23 cellular contexts compared by ENCODE assay signal in genomic region chr1:224219612-224220011, GRCh38. TPM values are rescaled to one million over a fixed set of nuclear protein-coding genes. Genes with fewer than 3 reads are reported as not detected.
A peak's percentile ranks its signal among the peaks of the same experiment; 100 is the strongest.
DNase-seq lines count a peak whose midpoint lies in the region; ATAC-seq, FAIRE-seq and TF ChIP-seq lines count a peak whose summit lies in the region.
"Had no signal": no experiment of that assay in that cellular context is flagged by ENCODE, and none has a peak within 500 bp of the region (broad histone marks: within the 10 kb centered on the region; RNA-seq: fewer than 3 reads in every experiment).

No MANE protein-coding gene starts in this region.

- intact Hi-C loops in dendritic cell treated with granulocyte-macrophage colony-stimulating factor and Interleukin-4, amounts not matched to agents 40 ng/mL and 50 ng/mL, for 4 days (cut with micrococcal nuclease), result loop anchor here (5.0 kb wide), 1 partner anchor 32 kb away; no protein-coding TSS in a partner anchor

- H3K4me3 ChIP-seq in HEK293 (ENCODE audit: low read depth, low read length), result no peak overlapping the region
- no peak overlapping the region for H3K4me3 ChIP-seq in small intestine (ENCODE audit: low read depth in 1 of 2, low read length in 2 of 2)

- peak; percentile 77 for DNase-seq in small intestine
- DNase-seq in SW 1271 (lab: John Stamatoyannopoulos, UW), result no peak
- DNase-seq in DMS153 treated with DMSO at 0.1 percent for 48 hours (lab: John Stamatoyannopoulos, UW; ENCODE audit: unreplicated experiment), result no peak
- DNase-seq: activated CD4-positive, alpha-beta T cell treated with anti-CD3 and anti-CD28 coated beads, Interleukin-2, amount 10 ng/mL, durations not matched to agents 7 days and 5 days; activated naive CD4-positive, alpha-beta T cell; activated T-cell treated with anti-CD3 and anti-CD28 coated beads, Interleukin-2, amount 50 U/mL, for 48 hours; brain microvascular endothelial cell; CD4-positive, alpha-beta T cell; DMS153; effector CD8-positive, alpha-beta T cell; foreskin fibroblast; midbrain; naive thymus-derived CD8-positive, alpha-beta T cell; NCI-H1694 treated with DMSO at 0.1 percent for 48 hours; NCI-H226; stimulated activated CD4-positive, alpha-beta T cell treated with anti-CD3 and anti-CD28 coated beads, Interleukin-1b, Interleukin-23, amount 100 ng/mL, for 48 hours had no signal

- no peaks in the 10 kb centered on the region for H3K27me3 Mint-ChIP-seq in dendritic cell treated with granulocyte-macrophage colony-stimulating factor and Interleukin-4, amounts not matched to agents 40 ng/mL and 50 ng/mL, for 4 days
- peaks cover under 1% of the 10 kb centered on the region for H3K27me3 Mint-ChIP-seq in nephron (ENCODE audit: low read depth)
- H3K27me3 Mint-ChIP-seq: CD4-positive, alpha-beta T cell; naive thymus-derived CD8-positive, alpha-beta T cell had no signal

- H3K4me1 ChIP-seq in HEK293 (ENCODE audit: control insufficient read depth, insufficient read depth, low read length), result peaks cover 18% of the 10 kb centered on the region
- H3K4me1 ChIP-seq in small intestine (ENCODE audit: control insufficient read depth in 2 of 2, insufficient read depth in 1 of 2, low read depth in 1 of 2, low read length in 1 of 2), result peaks cover 3 to 10% of the 10 kb centered on the region in 2 donors

- CTCF ChIA-PET in HEK293 (lab: Yijun Ruan, JAX), result interaction anchor here (0.6 to 0.7 kb wide), 3 partner anchors 21 to 470 kb away, joined by 3 to 4 read pairs (median 3); no protein-coding TSS in a partner anchor

- H3K27me3 ChIP-seq in small intestine (ENCODE audit: control insufficient read depth in 2 of 2, insufficient read depth in 2 of 2, low read length in 2 of 2), result no peaks in the 10 kb centered on the region
- H3K27me3 ChIP-seq: brain microvascular endothelial cell had no signal

- H3K27ac Mint-ChIP-seq in dendritic cell treated with granulocyte-macrophage colony-stimulating factor and Interleukin-4, amounts not matched to agents 40 ng/mL and 50 ng/mL, for 4 days, result peak overlapping the region; percentile 90
- peak overlapping the region; percentile 52 to 90 (median 55) for H3K27ac Mint-ChIP-seq in nephron
- H3K27ac Mint-ChIP-seq: activated CD4-positive, alpha-beta T cell treated with anti-CD3 and anti-CD28 coated beads, Interleukin-2, amount 10 ng/mL, durations not matched to agents 7 days and 5 days; CD4-positive, alpha-beta T cell had no signal

- H3K36me3 ChIP-seq in HEK293 (ENCODE audit: control insufficient read depth in 2 of 2, insufficient read depth in 1 of 2, low read length in 2 of 2) (no peaks in the 10 kb centered on the region), small intestine (ENCODE audit: control insufficient read depth in 2 of 2, insufficient read depth in 2 of 2, low read length in 2 of 2) (no peaks in the 10 kb centered on the region)
- H3K36me3 ChIP-seq: brain microvascular endothelial cell had no signal

- POLR2A ChIA-PET in HEK293 (lab: Yijun Ruan, JAX), result interaction anchor here (0.5 kb wide), 1 partner anchor 11 kb away, joined by 5 read pairs; no protein-coding TSS in a partner anchor

- H3K4me1 Mint-ChIP-seq in dendritic cell treated with granulocyte-macrophage colony-stimulating factor and Interleukin-4, amounts not matched to agents 40 ng/mL and 50 ng/mL, for 4 days (ENCODE audit: low read depth), result peaks cover 35% of the 10 kb centered on the region
- H3K4me1 Mint-ChIP-seq in nephron, result peaks cover 31% of the 10 kb centered on the region

- H3K27ac ChIP-seq in HEK293 (ENCODE audit: extremely low read depth, low read depth, low read length) (peak overlapping the region; percentile 3; the same call in 1 of the 2 replicates), small intestine (ENCODE audit: low read depth in 1 of 2, low read length in 1 of 2) (peak overlapping the region in 1 of 2 donors; percentile 76)
- H3K27ac ChIP-seq: brain microvascular endothelial cell, KMS-11 had no signal

- no peaks in the 10 kb centered on the region for H3K36me3 Mint-ChIP-seq in dendritic cell treated with granulocyte-macrophage colony-stimulating factor and Interleukin-4, amounts not matched to agents 40 ng/mL and 50 ng/mL, for 4 days (ENCODE audit: low read depth)
- H3K36me3 Mint-ChIP-seq in nephron (ENCODE audit: low read depth), result no peaks in the 10 kb centered on the region
- H3K36me3 Mint-ChIP-seq: naive thymus-derived CD8-positive, alpha-beta T cell had no signal

- H3K4me3 Mint-ChIP-seq in dendritic cell treated with granulocyte-macrophage colony-stimulating factor and Interleukin-4, amounts not matched to agents 40 ng/mL and 50 ng/mL, for 4 days, result no peak overlapping the region
- no peak overlapping the region for H3K4me3 Mint-ChIP-seq in nephron
- H3K4me3 Mint-ChIP-seq: activated CD4-positive, alpha-beta T cell treated with anti-CD3 and anti-CD28 coated beads, Interleukin-2, amount 10 ng/mL, durations not matched to agents 7 days and 5 days; CD4-positive, alpha-beta T cell; naive thymus-derived CD8-positive, alpha-beta T cell had no signal

- H3K9me3 ChIP-seq in HEK293 (ENCODE audit: control insufficient read depth, insufficient read depth, low read depth, low read length), result no peaks in the 10 kb centered on the region
- no peaks in the 10 kb centered on the region for H3K9me3 ChIP-seq in small intestine (ENCODE audit: control insufficient read depth, low read depth)

- WGBS in small intestine, 3 donors, result 35 to 61% (median 37%) methylated on average over 7 of the region's 7 CpGs

- TF ChIP-seq CTCF in HEK293 (tag by site-specific recombination; IDR thresholded peaks at IDR 0.05) (no peak), nephron (IDR thresholded peaks at IDR 0.05; ENCODE audit: unreplicated experiment in 3 of 3) (no peak)

- ATAC-seq in HG03196 (IDR thresholded peaks at IDR 0.05; ENCODE audit: unreplicated experiment), result no peak
- ATAC-seq: left lobe of liver; naive thymus-derived CD8-positive, alpha-beta T cell had no signal

- no peaks in the 10 kb centered on the region for H3K9me3 Mint-ChIP-seq in dendritic cell treated with granulocyte-macrophage colony-stimulating factor and Interleukin-4, amounts not matched to agents 40 ng/mL and 50 ng/mL, for 4 days
- no peaks in the 10 kb centered on the region for H3K9me3 Mint-ChIP-seq in nephron
- H3K9me3 Mint-ChIP-seq: activated CD4-positive, alpha-beta T cell treated with anti-CD3 and anti-CD28 coated beads, Interleukin-2, amount 10 ng/mL, durations not matched to agents 7 days and 5 days; CD4-positive, alpha-beta T cell; naive thymus-derived CD8-positive, alpha-beta T cell had no signal

- FAIRE-seq in small intestine (lab: Jason Lieb, UNC), result no peak
- FAIRE-seq: G401.6 had no signal

TF ChIP-seq in HEK293, 187 proteins besides CTCF, POLR2A, EP300 and RAD21 (continues in another document):
- peak; percentile 37; the same call in 1 of the 2 replicates for TF ChIP-seq IKZF3 (tag by site-specific recombination; IDR thresholded peaks at IDR 0.05)
- TF ChIP-seq ZEB2 (tag by site-specific recombination; IDR thresholded peaks at IDR 0.05), result no peak
- no peak for TF ChIP-seq ZNF416 (tag by site-specific recombination; IDR thresholded peaks at IDR 0.05)
- no peak for TF ChIP-seq ZNF658 (tag by site-specific recombination; IDR thresholded peaks at IDR 0.05)
- no peak for TF ChIP-seq ZNF518A (tag by site-specific recombination; conservative IDR thresholded peaks at IDR 0.05; ENCODE audit: low read depth)
- no peak for TF ChIP-seq ZNF266 (tag by site-specific recombination; IDR thresholded peaks at IDR 0.05; ENCODE audit: low read depth)
- TF ChIP-seq KLF16 (tag by site-specific recombination; IDR thresholded peaks at IDR 0.05), result no peak
- peak; percentile 80 for TF ChIP-seq BCL6B (tag by site-specific recombination; IDR thresholded peaks at IDR 0.05)
- TF ChIP-seq ZNF621 (tag by site-specific recombination; IDR thresholded peaks at IDR 0.05), result no peak

RNA-seq across cellular contexts. Expression of gene DEGS1, which starts 36.6 kb away (rescaled TPM):
- polyA plus RNA-seq in small intestine, result 10 to 100 TPM; 15.7 to 30.2 (median 19.5) TPM
